18 cellular contexts compared by ENCODE assay signal in the genomic region with DNA sequence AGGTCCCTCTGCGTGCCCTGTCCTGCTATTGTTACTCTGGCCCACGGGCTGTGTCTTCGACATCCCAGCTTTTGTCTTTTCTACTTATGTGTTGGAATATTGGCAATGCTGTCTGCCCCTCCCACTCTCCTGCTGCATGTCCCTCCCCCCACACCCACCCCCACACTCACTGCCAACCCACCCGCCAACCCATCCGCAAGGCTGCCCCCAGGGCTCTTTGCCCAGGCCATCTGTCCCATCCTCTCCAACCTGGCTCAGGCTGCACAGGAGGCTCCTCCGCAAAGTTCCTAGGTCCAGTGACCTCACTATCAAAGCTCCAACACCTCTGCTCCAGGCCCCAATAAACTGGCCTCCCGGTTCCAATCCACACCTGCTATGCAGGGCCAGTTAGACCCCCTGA.
A peak's percentile ranks its signal among the peaks of the same experiment; 100 is the strongest.
DNase-seq lines count a peak whose midpoint lies in the region; ATAC-seq and TF ChIP-seq lines count a peak whose summit lies in the region.
"Had no signal": no experiment of that assay in that cellular context is flagged by ENCODE, and none has a peak within 500 bp of the region (broad histone marks: within the 10 kb centered on the region; RNA-seq: fewer than 3 reads in every experiment).

No MANE protein-coding gene starts in this region.

- CTCF ChIA-PET in HEK293 (lab: Yijun Ruan, JAX): no interaction called here

- intact Hi-C loops in activated T-helper 2 cell treated with anti-CD3 and anti-CD28 coated beads, Interferon-gamma antibody, Interleukin-2, Interleukin-4, amounts not matched to agents 10 μg/mL and 5 μg/mL and 100 μg/mL, durations not matched to agents 14 hours and 24 hours and 36 hours (cut with micrococcal nuclease): no loop called here

- peaks cover 3% of the 10 kb centered on the region for H3K4me1 Mint-ChIP-seq in neural progenitor cell
- H3K4me1 Mint-ChIP-seq in activated T-helper 2 cell treated with anti-CD3 and anti-CD28 coated beads, Interferon-gamma antibody, Interleukin-2, Interleukin-4, amounts not matched to agents 10 μg/mL and 5 μg/mL and 100 μg/mL, durations not matched to agents 14 hours and 24 hours and 36 hours (ENCODE audit: low read depth): no peaks in the 10 kb centered on the region
- H3K4me1 Mint-ChIP-seq: B cell, IgD-negative memory B cell had no signal

- H3K36me3 Mint-ChIP-seq in neural progenitor cell: no peaks in the 10 kb centered on the region
- no peaks in the 10 kb centered on the region for H3K36me3 Mint-ChIP-seq in activated T-helper 2 cell treated with anti-CD3 and anti-CD28 coated beads, Interferon-gamma antibody, Interleukin-2, Interleukin-4, amounts not matched to agents 10 μg/mL and 5 μg/mL and 100 μg/mL, durations not matched to agents 14 hours and 24 hours and 36 hours (ENCODE audit: low read depth)

- H2AFZ ChIP-seq in neural progenitor cell (replicated peaks): no peak overlapping the region

- H3K4me3 ChIP-seq in HEK293 (ENCODE audit: low read depth, low read length): no peak overlapping the region
- H3K4me3 ChIP-seq in neural progenitor cell: no peak overlapping the region
- H3K4me3 ChIP-seq: BLaER1 treated with 17β-estradiol and CSF1 and Interleukin-3, amounts not matched to agents 10 nM and 100 nM; GM12878 had no signal

- H3K27me3 ChIP-seq in neural progenitor cell: no peaks in the 10 kb centered on the region
- H3K27me3 ChIP-seq: BLaER1 treated with 17β-estradiol and CSF1 and Interleukin-3, amounts not matched to agents 10 nM and 100 nM had no signal

- no peak for TF ChIP-seq CTCF in HEK293 (tag by site-specific recombination; IDR thresholded peaks at IDR 0.05)
- TF ChIP-seq CTCF in neural progenitor cell (IDR thresholded peaks at IDR 0.05): no peak

- H3K9me3 Mint-ChIP-seq in neural progenitor cell: peaks cover 2% of the 10 kb centered on the region
- no peaks in the 10 kb centered on the region for H3K9me3 Mint-ChIP-seq in activated T-helper 2 cell treated with anti-CD3 and anti-CD28 coated beads, Interferon-gamma antibody, Interleukin-2, Interleukin-4, amounts not matched to agents 10 μg/mL and 5 μg/mL and 100 μg/mL, durations not matched to agents 14 hours and 24 hours and 36 hours
- H3K9me3 Mint-ChIP-seq: CD8-positive, alpha-beta T cell; IgD-negative memory B cell had no signal

- peaks cover 0 to 3% of the 10 kb centered on the region in 2 experiments; a peak in 1 of 3 replicates for H3K36me3 ChIP-seq in HEK293 (ENCODE audit: control insufficient read depth in 2 of 2, insufficient read depth in 1 of 2, low read length in 2 of 2)
- no peaks in the 10 kb centered on the region for H3K36me3 ChIP-seq in neural progenitor cell
- H3K36me3 ChIP-seq: BLaER1 treated with 17β-estradiol and CSF1 and Interleukin-3, amounts not matched to agents 10 nM and 100 nM had no signal

- no peaks in the 10 kb centered on the region for H3K4me1 ChIP-seq in HEK293 (ENCODE audit: control insufficient read depth, insufficient read depth, low read length)
- peaks cover 7% of the 10 kb centered on the region for H3K4me1 ChIP-seq in neural progenitor cell
- H3K4me1 ChIP-seq: BLaER1 treated with 17β-estradiol and CSF1 and Interleukin-3, amounts not matched to agents 10 nM and 100 nM had no signal

- peak overlapping the region; percentile 63 for H3K27ac Mint-ChIP-seq in neural progenitor cell
- H3K27ac Mint-ChIP-seq in activated T-helper 2 cell treated with anti-CD3 and anti-CD28 coated beads, Interferon-gamma antibody, Interleukin-2, Interleukin-4, amounts not matched to agents 10 μg/mL and 5 μg/mL and 100 μg/mL, durations not matched to agents 14 hours and 24 hours and 36 hours: no peak overlapping the region
- H3K27ac Mint-ChIP-seq: B cell; CD8-positive, alpha-beta T cell; IgD-negative memory B cell had no signal

- H3K79me2 ChIP-seq in neural progenitor cell (ENCODE audit: low read depth): no peaks in the 10 kb centered on the region

- no peak overlapping the region for H3K27ac ChIP-seq in HEK293 (ENCODE audit: extremely low read depth, low read depth, low read length)
- H3K27ac ChIP-seq in neural progenitor cell: no peak overlapping the region
- H3K27ac ChIP-seq: BLaER1 treated with 17β-estradiol and CSF1 and Interleukin-3, amounts not matched to agents 10 nM and 100 nM had no signal

- DNase-seq in cerebellar cortex (ENCODE audit: low spot score): peak; percentile 73
- DNase-seq in neural progenitor cell (ENCODE audit: low spot score): no peak
- DNase-seq in activated T-helper 2 cell treated with anti-CD3 and anti-CD28 coated beads, Interferon-gamma antibody, Interleukin-2, Interleukin-4, amounts not matched to agents 10 μg/mL and 5 μg/mL and 100 μg/mL, durations not matched to agents 14 hours and 24 hours and 36 hours (ENCODE audit: low spot score): no peak
- DNase-seq: Calu3; CD8-positive, alpha-beta T cell; DMS79 treated with DMSO at 0.1 percent for 48 hours; GOT3; H7; KBM-7 had no signal

- POLR2A ChIA-PET in HEK293 (lab: Yijun Ruan, JAX): interaction anchor here (0.6 kb wide), 1 partner anchor 1931 kb away, joined by 7 read pairs; no protein-coding TSS in a partner anchor

- no peak for ATAC-seq in GM21619 (IDR thresholded peaks at IDR 0.05; ENCODE audit: unreplicated experiment)
- no peak for ATAC-seq in GM21515 (IDR thresholded peaks at IDR 0.05; ENCODE audit: unreplicated experiment)
- ATAC-seq: CD8-positive, alpha-beta T cell; GM12878; HCT116; HepG2 had no signal

- H3K4me3 Mint-ChIP-seq in neural progenitor cell: no peak overlapping the region
- H3K4me3 Mint-ChIP-seq in activated T-helper 2 cell treated with anti-CD3 and anti-CD28 coated beads, Interferon-gamma antibody, Interleukin-2, Interleukin-4, amounts not matched to agents 10 μg/mL and 5 μg/mL and 100 μg/mL, durations not matched to agents 14 hours and 24 hours and 36 hours (ENCODE audit: low read depth): no peak overlapping the region
- H3K4me3 Mint-ChIP-seq: B cell; CD8-positive, alpha-beta T cell; IgD-negative memory B cell had no signal

- peaks cover 6% of the 10 kb centered on the region for H3K27me3 Mint-ChIP-seq in neural progenitor cell (ENCODE audit: insufficient read depth, low read depth)
- H3K27me3 Mint-ChIP-seq in activated T-helper 2 cell treated with anti-CD3 and anti-CD28 coated beads, Interferon-gamma antibody, Interleukin-2, Interleukin-4, amounts not matched to agents 10 μg/mL and 5 μg/mL and 100 μg/mL, durations not matched to agents 14 hours and 24 hours and 36 hours (ENCODE audit: low read depth): peaks cover 2% of the 10 kb centered on the region

- no peaks in the 10 kb centered on the region for H4K20me1 ChIP-seq in neural progenitor cell (ENCODE audit: low read depth)
- H4K20me1 ChIP-seq: BLaER1 treated with 17β-estradiol and CSF1 and Interleukin-3, amounts not matched to agents 10 nM and 100 nM had no signal

- no peaks in the 10 kb centered on the region for H3F3A ChIP-seq in neural progenitor cell (ENCODE audit: low read depth)

- no peak overlapping the region for H3K9ac ChIP-seq in neural progenitor cell
- H3K9ac ChIP-seq: BLaER1 treated with 17β-estradiol and CSF1 and Interleukin-3, amounts not matched to agents 10 nM and 100 nM had no signal

- H3K4me2 ChIP-seq in neural progenitor cell: no peak overlapping the region
- H3K4me2 ChIP-seq: BLaER1 treated with 17β-estradiol and CSF1 and Interleukin-3, amounts not matched to agents 10 nM and 100 nM had no signal

- H3K9me3 ChIP-seq in HEK293 (ENCODE audit: control insufficient read depth, insufficient read depth, low read depth, low read length): no peaks in the 10 kb centered on the region
- H3K9me3 ChIP-seq in neural progenitor cell (ENCODE audit: low read depth): no peaks in the 10 kb centered on the region
- H3K9me3 ChIP-seq: BLaER1 treated with 17β-estradiol and CSF1 and Interleukin-3, amounts not matched to agents 10 nM and 100 nM had no signal

TF ChIP-seq in HEK293, 187 proteins besides CTCF, POLR2A, EP300 and RAD21:
- no peak for TF ChIP-seq ZNF223 (tag by site-specific recombination; IDR thresholded peaks at IDR 0.05)
- peak; percentile 28; the same call in 1 of the 2 replicates for TF ChIP-seq ZFHX2 (tag by site-specific recombination; conservative IDR thresholded peaks at IDR 0.05)
TF ChIP-seq in HEK293: peak in this region for 1.
